27 cellular contexts compared by ENCODE assay signal in the genomic region with DNA sequence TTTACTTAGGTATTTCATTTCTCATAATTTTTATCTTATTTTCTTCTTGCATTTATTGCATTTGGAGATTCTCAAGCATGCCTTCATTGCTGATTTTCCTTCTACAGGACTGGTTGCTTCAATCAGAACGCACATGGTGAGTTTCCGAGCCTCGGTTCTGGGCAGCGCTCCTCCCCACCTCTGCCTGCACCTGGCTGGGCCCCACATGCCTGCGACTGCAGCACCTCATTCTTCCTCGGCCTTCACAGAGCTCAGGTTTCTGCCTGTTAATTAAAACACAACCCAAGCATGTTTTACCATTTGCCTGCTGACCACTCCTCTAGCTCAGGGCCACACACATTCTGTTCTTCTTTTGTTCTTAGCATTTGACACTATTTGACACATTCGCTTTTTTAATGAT.
"Had no signal": no experiment of that assay in that cellular context is flagged by ENCODE, and none has a peak within 500 bp of the region (broad histone marks: within the 10 kb centered on the region; RNA-seq: fewer than 3 reads in every experiment).

No MANE protein-coding gene starts in this region.

- H3K36me3 Mint-ChIP-seq: immature natural killer cell, mesothelial cell of epicardium, naive B cell, type B pancreatic cell had no signal

- H3K4me3 Mint-ChIP-seq: dendritic cell treated with granulocyte-macrophage colony-stimulating factor and Interleukin-4, amounts not matched to agents 40 ng/mL and 50 ng/mL, for 4 days; immature natural killer cell; mesothelial cell of epicardium; nephron progenitor cell; type B pancreatic cell had no signal

- H3K4me1 ChIP-seq: right lobe of liver, testis, tibial artery had no signal

- H3K4me1 Mint-ChIP-seq: naive B cell had no signal

- ATAC-seq: heart right ventricle, left lung, mucosa of descending colon, pancreas, right lobe of liver had no signal

- DNase-seq: central memory CD4-positive, alpha-beta T cell; effector CD8-positive, alpha-beta T cell; esophagus squamous epithelium; foreskin melanocyte; glutamatergic neuron; heart right ventricle; hippocampal formation; immature natural killer cell; left lung; mesenchymal stem cell; mucosa of descending colon; naive B cell; nephron progenitor cell; pancreas; right lobe of liver; small intestine; stimulated activated CD4-positive, alpha-beta T cell treated with anti-CD3 and anti-CD28 coated beads, Interleukin-1b, Interleukin-23, amount 100 ng/mL, for 48 hours; stimulated activated CD4-positive, alpha-beta T cell treated with anti-CD3 and anti-CD28 coated beads, Interleukin-4, amount 100 ng/mL, for 1 hour; stimulated activated CD8-positive, alpha-beta memory T cell treated with anti-CD3 and anti-CD28 coated beads, Interleukin-4, amount 100 ng/mL, for 48 hours; stimulated activated naive CD4-positive, alpha-beta T cell treated with Interleukin-2 at 50 U/mL for 16 hours; substantia nigra; testis; tibial artery had no signal

- H3K9me3 ChIP-seq: esophagus squamous epithelium, left lung, mucosa of descending colon, neutrophil, pancreas, right lobe of liver, testis, tibial artery had no signal

- H3K27ac Mint-ChIP-seq: dendritic cell treated with granulocyte-macrophage colony-stimulating factor and Interleukin-4, amounts not matched to agents 40 ng/mL and 50 ng/mL, for 4 days; mesothelial cell of epicardium; naive B cell; nephron progenitor cell; type B pancreatic cell had no signal

- H3K9me3 Mint-ChIP-seq: dendritic cell treated with granulocyte-macrophage colony-stimulating factor and Interleukin-4, amounts not matched to agents 40 ng/mL and 50 ng/mL, for 4 days; immature natural killer cell; mesothelial cell of epicardium; type B pancreatic cell had no signal

- H3K27me3 ChIP-seq: testis had no signal

- H3K36me3 ChIP-seq: esophagus squamous epithelium, heart right ventricle, left lung, neutrophil, pancreas, right lobe of liver, tibial artery had no signal

- H3K4me3 ChIP-seq: esophagus squamous epithelium, heart right ventricle, left lung, mucosa of descending colon, pancreas, right lobe of liver, testis, tibial artery had no signal

- H3K27ac ChIP-seq: esophagus squamous epithelium, heart right ventricle, left lung, neutrophil, pancreas, right lobe of liver, testis, tibial artery had no signal
